Comparison of ENCODE assay signal across 12 cellular contexts in genomic region chr1:184827600-184828368, GRCh38.
DNase-seq lines count a peak whose midpoint lies in the region; ATAC-seq lines count a peak whose summit lies in the region.
"Had no signal": no experiment of that assay in that cellular context is flagged by ENCODE, and none has a peak within 500 bp of the region (broad histone marks: within the 10 kb centered on the region; RNA-seq: fewer than 3 reads in every experiment).

No MANE protein-coding gene starts in this region.

- H3K9me3 ChIP-seq in T-helper 17 cell (ENCODE audit: control insufficient read depth, low read length, poor library complexity, severe bottlenecking) = no peaks in the 10 kb centered on the region

- H3K4me1 ChIP-seq in rectal smooth muscle tissue (ENCODE audit: control insufficient read depth, insufficient read depth, low read length) = peaks cover 44% of the 10 kb centered on the region

- peaks cover 14% of the 10 kb centered on the region for H3K4me1 Mint-ChIP-seq in T-helper 17 cell

- no peaks in the 10 kb centered on the region for H3K27me3 ChIP-seq in rectal smooth muscle tissue (ENCODE audit: control insufficient read depth, insufficient read depth, low read length)

- no peaks in the 10 kb centered on the region for H3K36me3 ChIP-seq in rectal smooth muscle tissue (ENCODE audit: control insufficient read depth, insufficient read depth, low read length)

- peak overlapping the region; percentile 69 for H3K27ac ChIP-seq in rectal smooth muscle tissue (ENCODE audit: low read depth, low read length)

- no peaks in the 10 kb centered on the region for H3K27me3 Mint-ChIP-seq in T-helper 17 cell

- no peak overlapping the region for H3K9ac ChIP-seq in rectal smooth muscle tissue (ENCODE audit: low read length)

- peaks cover 22% of the 10 kb centered on the region for H3K36me3 Mint-ChIP-seq in T-helper 17 cell (ENCODE audit: low read depth)

- no peak overlapping the region for H3K4me3 ChIP-seq in rectal smooth muscle tissue (ENCODE audit: low read length)

- no peak for ATAC-seq in T-helper 17 cell
- no peak for ATAC-seq in HG03432 (IDR thresholded peaks at IDR 0.05; ENCODE audit: unreplicated experiment)
- no peak for ATAC-seq in GM18520 (IDR thresholded peaks at IDR 0.05; ENCODE audit: unreplicated experiment)

- no peak overlapping the region for H3K4me3 Mint-ChIP-seq in T-helper 17 cell

- DNase-seq in ELR (ENCODE audit: low read depth) = peak; percentile 80
- no peak for DNase-seq in T-helper 17 cell
- peak; percentile 74 for DNase-seq in glomerular visceral epithelial cell (ENCODE audit: extremely low spot score)
- DNase-seq in nucleus accumbens (lab: John Stamatoyannopoulos, UW) = no peak
- no peak for DNase-seq in T-helper 1 cell
- DNase-seq: DMS153; NCI-H748 treated with DMSO at 0.1 percent for 48 hours; occipital lobe; stimulated activated naive CD4-positive, alpha-beta T cell had no signal

- H3K27ac Mint-ChIP-seq in T-helper 17 cell = peak overlapping the region; percentile 83

Comparison
In these comparisons a context has a peak if more than half of its experiments do, and no peak if none do; other contexts are left out.
1. DNase-seq: peak in ELR (single experiment) and glomerular visceral epithelial cell (single experiment); none in T-helper 17 cell (0 of 3), nucleus accumbens (0 of 56) and T-helper 1 cell (0 of 5).